3 cellular contexts compared by ENCODE assay signal in the genomic region with DNA sequence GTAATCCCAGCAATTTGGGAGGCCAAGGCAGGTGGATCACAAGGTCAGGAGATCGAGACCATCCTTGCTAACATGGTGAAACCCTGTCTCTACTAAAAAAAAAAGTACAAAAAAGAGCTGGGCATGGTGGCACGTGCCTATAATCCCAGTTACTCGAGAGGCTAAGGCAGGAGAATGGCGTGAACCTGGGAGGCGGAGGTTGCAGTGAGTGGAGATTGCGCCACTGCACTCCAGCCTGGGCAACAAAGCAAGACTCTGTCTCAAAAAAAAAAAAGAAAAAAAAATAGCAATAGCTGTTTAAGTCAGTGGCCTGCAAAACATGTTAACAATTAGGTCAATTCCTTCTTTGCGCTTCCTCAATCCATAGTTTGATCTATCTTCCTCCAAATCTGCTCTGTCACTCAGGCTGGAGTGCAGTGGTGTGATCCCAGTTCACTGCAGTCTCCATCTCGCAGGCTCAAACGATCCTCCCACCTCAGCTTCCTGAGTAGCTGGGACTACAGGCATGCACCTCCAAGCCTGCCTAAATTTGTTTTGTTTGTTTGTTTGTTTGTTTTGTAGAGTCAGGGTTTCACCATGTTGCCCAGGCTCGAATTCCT. TPM values are rescaled to one million over a fixed set of nuclear protein-coding genes. Genes with fewer than 3 reads are reported as not detected.
"Had no signal": no experiment of that assay in that cellular context is flagged by ENCODE, and none has a peak within 500 bp of the region (broad histone marks: within the 10 kb centered on the region; RNA-seq: fewer than 3 reads in every experiment).

No MANE protein-coding gene starts in this region.

RNA-seq across cellular contexts. Expression of a gene that starts 14.9 kb away (rescaled TPM):
- total RNA-seq: neural crest cell had no signal

RNA-seq across cellular contexts. Expression of a gene that starts 39.7 kb away (rescaled TPM):
- total RNA-seq: naive thymus-derived CD8-positive, alpha-beta T cell; natural killer cell treated with Interleukin-12 subunit alpha and Interleukin-12 subunit beta and Interleukin-15 and Interleukin-18, amount 100 ng/mL, for 72 hours had no signal
